16 cellular contexts compared by ENCODE assay signal in the genomic region with DNA sequence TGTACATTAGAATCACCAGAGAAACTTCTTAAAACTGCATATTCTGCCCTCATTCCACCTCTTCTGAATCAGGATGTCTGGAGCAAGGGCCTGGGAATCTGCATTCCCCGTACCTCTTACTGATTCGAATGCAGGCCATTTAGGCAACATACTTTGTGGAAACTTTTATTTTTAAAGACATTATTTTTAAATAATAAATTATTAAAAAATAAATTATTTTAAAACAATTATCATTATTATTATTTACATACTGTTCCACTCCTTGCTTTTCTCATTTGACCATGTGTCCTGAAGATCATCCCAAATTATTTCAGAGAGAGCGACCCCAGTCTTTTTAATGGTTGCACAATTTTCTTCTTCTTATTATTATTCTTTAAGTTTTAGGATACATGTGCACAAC.
DNase-seq lines count a peak whose midpoint lies in the region; ATAC-seq, FAIRE-seq and TF ChIP-seq lines count a peak whose summit lies in the region.
"Had no signal": no experiment of that assay in that cellular context is flagged by ENCODE, and none has a peak within 500 bp of the region (broad histone marks: within the 10 kb centered on the region; RNA-seq: fewer than 3 reads in every experiment).

No MANE protein-coding gene starts in this region.

- intact Hi-C loops in upper lobe of right lung (cut with DNase I): no loop called here

- peak overlapping the region; percentile 74 for H3K27ac ChIP-seq in DND-41 (ENCODE audit: low read length)
- peak overlapping the region; percentile 75 for H3K27ac ChIP-seq in KOPT-K1 (ENCODE audit: low read depth, low read length, poor library complexity, severe bottlenecking)
- H3K27ac ChIP-seq in upper lobe of right lung: no peak overlapping the region
- H3K27ac ChIP-seq: BLaER1 had no signal

- H4K20me1 ChIP-seq in DND-41 (ENCODE audit: insufficient read depth, low read length): no peaks in the 10 kb centered on the region
- H4K20me1 ChIP-seq: BLaER1 had no signal

- H3K4me1 ChIP-seq in DND-41 (ENCODE audit: insufficient read depth, low read length) (peaks cover 46% of the 10 kb centered on the region), upper lobe of right lung (no peaks in the 10 kb centered on the region)

- no peaks in the 10 kb centered on the region for H3K27me3 ChIP-seq in DND-41 (ENCODE audit: insufficient read depth, low read length, poor library complexity)
- H3K27me3 ChIP-seq in upper lobe of right lung: no peaks in the 10 kb centered on the region
- H3K27me3 ChIP-seq: BLaER1 had no signal

- FAIRE-seq in colon (lab: Jason Lieb, UNC): peak; percentile 28
- FAIRE-seq: D721Med, GM18507 had no signal

- TF ChIP-seq CTCF in DND-41 (IDR thresholded peaks at IDR 0.05; ENCODE audit: borderline replicate concordance, extremely low read depth, low read length, poor library complexity, severe bottlenecking) (no peak), upper lobe of right lung (IDR thresholded peaks at IDR 0.05) (no peak)

- DNase-seq in DND-41: no peak
- no peak for DNase-seq in upper lobe of right lung
- no peak for DNase-seq in T-helper 1 cell
- no peak for DNase-seq in NCI-H510A (lab: John Stamatoyannopoulos, UW)
- DNase-seq: CD4-positive, alpha-beta T cell; CD8-positive, alpha-beta memory T cell; DMS 273 treated with DMSO at 0.1 percent for 48 hours; DMS79; GOT3 had no signal

- 0 out of 2 replicates have a peak overlapping the region, but pooled peaks have one; percentile 34 for H3K9ac ChIP-seq in DND-41 (ENCODE audit: low read depth, low read length)
- H3K9ac ChIP-seq: BLaER1 had no signal

- peak overlapping the region; percentile 46; the same call in 1 of the 2 replicates for H2AFZ ChIP-seq in DND-41 (ENCODE audit: low read depth, low read length)

- H3K36me3 ChIP-seq in DND-41 (ENCODE audit: insufficient read depth, low read length) (no peaks in the 10 kb centered on the region), KOPT-K1 (ENCODE audit: insufficient read depth, low read length) (peaks cover 19% of the 10 kb centered on the region; the same call in 1 of the 2 replicates), upper lobe of right lung (no peaks in the 10 kb centered on the region)
- H3K36me3 ChIP-seq: HAP-1 had no signal

- H3K4me2 ChIP-seq in DND-41 (ENCODE audit: insufficient read depth, low read length): peak overlapping the region; percentile 20; the same call in 1 of the 2 replicates

- no peak overlapping the region for H3K4me3 ChIP-seq in DND-41 (ENCODE audit: low read depth in 1 of 2, low read length in 2 of 2)
- H3K4me3 ChIP-seq in upper lobe of right lung: no peak overlapping the region
- H3K4me3 ChIP-seq: BLaER1, HAP-1 had no signal

- ATAC-seq in DND-41 (ENCODE audit: insufficient read depth, low read depth) (no peak), upper lobe of right lung (no peak), esophagus mucosa (no peak)

- H3K9me3 ChIP-seq in DND-41 (ENCODE audit: insufficient read depth, low read length, severe bottlenecking) (no peaks in the 10 kb centered on the region), KOPT-K1 (ENCODE audit: insufficient read depth, low read length, poor library complexity, severe bottlenecking) (no peaks in the 10 kb centered on the region), upper lobe of right lung (no peaks in the 10 kb centered on the region)
- H3K9me3 ChIP-seq: BLaER1, HAP-1 had no signal

- H3K79me2 ChIP-seq in DND-41 (ENCODE audit: insufficient read depth, low read length): no peaks in the 10 kb centered on the region
